ENCODE assay signal across 1 cellular context in genomic region chr1:31348449-31348848, GRCh38.
TF ChIP-seq lines count a peak whose summit lies in the region.

No MANE protein-coding gene starts in this region.

TF ChIP-seq in GM12878, 131 proteins besides CTCF, POLR2A, EP300 and RAD21:
- TF ChIP-seq JUND (IDR thresholded peaks at IDR 0.05; ENCODE audit: low read depth, low read length) (no peak), GABPA (IDR thresholded peaks at IDR 0.05; ENCODE audit: low read depth) (no peak), MEF2B (IDR thresholded peaks at IDR 0.05; ENCODE audit: partially characterized antibody, poor library complexity, severe bottlenecking) (no peak), ATF3 (IDR thresholded peaks at IDR 0.05; ENCODE audit: borderline replicate concordance, extremely low read depth, low read depth, low read length) (no peak), HSF1 (IDR thresholded peaks at IDR 0.05; ENCODE audit: low read depth, low read length) (no peak), KAT2A (conservative IDR thresholded peaks at IDR 0.05; ENCODE audit: control insufficient read depth, low read depth, low read length) (no peak), E4F1 (IDR thresholded peaks at IDR 0.05; ENCODE audit: borderline replicate concordance, partially characterized antibody) (no peak), CREM (IDR thresholded peaks at IDR 0.05; ENCODE audit: low read depth) (no peak), MYB (IDR thresholded peaks at IDR 0.05; ENCODE audit: borderline replicate concordance, low read depth, low read length) (no peak), IRF5 (IDR thresholded peaks at IDR 0.05; ENCODE audit: borderline replicate concordance) (no peak), NFXL1 (IDR thresholded peaks at IDR 0.05; ENCODE audit: borderline replicate concordance) (no peak), EED (IDR thresholded peaks at IDR 0.05; ENCODE audit: low read depth) (no peak), TCF7 (IDR thresholded peaks at IDR 0.05; ENCODE audit: borderline replicate concordance) (no peak), NBN (IDR thresholded peaks at IDR 0.05) (no peak), SMC3 (IDR thresholded peaks at IDR 0.05; ENCODE audit: borderline replicate concordance, low read length) (no peak), MEF2A (IDR thresholded peaks at IDR 0.05; ENCODE audit: insufficient read depth, low read depth, low read length) (no peak), RB1 (IDR thresholded peaks at IDR 0.05; ENCODE audit: borderline replicate concordance) (no peak), RELB (IDR thresholded peaks at IDR 0.05; ENCODE audit: low read depth) (no peak)
